1 cellular context compared by ENCODE assay signal in genomic region chr2:42168459-42169099, GRCh38.
TF ChIP-seq lines count a peak whose summit lies in the region.

No MANE protein-coding gene starts in this region.

TF ChIP-seq in HepG2, 621 proteins besides CTCF, POLR2A, EP300 and RAD21:
- TF ChIP-seq SRF (IDR thresholded peaks at IDR 0.05; ENCODE audit: low read depth, low read length) (peak; percentile 91), JUN (CRISPR knock-in tag; IDR thresholded peaks at IDR 0.05) (0 out of 2 replicates have a peak, but pooled peaks have one; percentile 27), SOX6 (IDR thresholded peaks at IDR 0.05) (no peak), SOX6 (CRISPR knock-in tag; IDR thresholded peaks at IDR 0.05) (no peak), HNF1B (CRISPR knock-in tag; IDR thresholded peaks at IDR 0.05) (0 out of 2 replicates have a peak, but pooled peaks have one; percentile 45), SP140L (CRISPR knock-in tag; IDR thresholded peaks at IDR 0.05; ENCODE audit: borderline replicate concordance) (peak; percentile 20; the same call in 1 of the 2 replicates), ZNF616 (CRISPR knock-in tag; IDR thresholded peaks at IDR 0.05; ENCODE audit: low read depth) (no peak), SIX4 (CRISPR knock-in tag; IDR thresholded peaks at IDR 0.05) (no peak), HMG20A (CRISPR knock-in tag; IDR thresholded peaks at IDR 0.05; ENCODE audit: borderline replicate concordance) (no peak), ZBED4 (CRISPR knock-in tag; IDR thresholded peaks at IDR 0.05; ENCODE audit: borderline replicate concordance) (peak; percentile 19; the same call in 1 of the 2 replicates), ZNF605 (CRISPR knock-in tag; IDR thresholded peaks at IDR 0.05) (peak; percentile 23), HNRNPL (IDR thresholded peaks at IDR 0.05; ENCODE audit: low read depth, low read length) (no peak), PRPF4 (IDR thresholded peaks at IDR 0.05; ENCODE audit: low read depth, low read length, poor library complexity, severe bottlenecking) (peak; percentile 12), ZNF230 (CRISPR knock-in tag; IDR thresholded peaks at IDR 0.05) (peak; percentile 30; the same call in 1 of the 2 replicates), HINFP (CRISPR knock-in tag; IDR thresholded peaks at IDR 0.05; ENCODE audit: low read depth) (0 out of 2 replicates have a peak, but pooled peaks have one; percentile 43), ZNF12 (CRISPR knock-in tag; IDR thresholded peaks at IDR 0.05) (0 out of 2 replicates have a peak, but pooled peaks have one; percentile 5), THAP7 (CRISPR knock-in tag; IDR thresholded peaks at IDR 0.05) (0 out of 2 replicates have a peak, but pooled peaks have one; percentile 54), ZNF292 (CRISPR knock-in tag; IDR thresholded peaks at IDR 0.05; ENCODE audit: borderline replicate concordance, low read depth) (peak; percentile 1; the same call in 1 of the 2 replicates), ZFP41 (CRISPR knock-in tag; IDR thresholded peaks at IDR 0.05; ENCODE audit: borderline replicate concordance) (0 out of 2 replicates have a peak, but pooled peaks have one; percentile 36), MEIS1 (CRISPR knock-in tag; IDR thresholded peaks at IDR 0.05; ENCODE audit: borderline replicate concordance) (0 out of 2 replicates have a peak, but pooled peaks have one; percentile 71), ATF6 (CRISPR knock-in tag; conservative IDR thresholded peaks at IDR 0.05) (no peak), GZF1 (CRISPR knock-in tag; IDR thresholded peaks at IDR 0.05) (0 out of 2 replicates have a peak, but pooled peaks have one; percentile 44), ELF3 (CRISPR knock-in tag; IDR thresholded peaks at IDR 0.05) (0 out of 2 replicates have a peak, but pooled peaks have one; percentile 0), ZNF713 (CRISPR knock-in tag; IDR thresholded peaks at IDR 0.05) (peak; percentile 87; the same call in 1 of the 2 replicates), ZNF264 (CRISPR knock-in tag; IDR thresholded peaks at IDR 0.05) (peak; percentile 33; the same call in 1 of the 2 replicates), ZNF256 (CRISPR knock-in tag; conservative IDR thresholded peaks at IDR 0.05) (0 out of 2 replicates have a peak, but pooled peaks have one; percentile 10), ZBTB34 (CRISPR knock-in tag; IDR thresholded peaks at IDR 0.05) (0 out of 2 replicates have a peak, but pooled peaks have one; percentile 1), ZNF781 (CRISPR knock-in tag; IDR thresholded peaks at IDR 0.05; ENCODE audit: borderline replicate concordance, not compliant biosample characterization) (peak; percentile 4), ZNF234 (CRISPR knock-in tag; conservative IDR thresholded peaks at IDR 0.05) (no peak), ZNF318 (CRISPR knock-in tag; IDR thresholded peaks at IDR 0.05) (peak; percentile 94)
